In the genomic region with DNA sequence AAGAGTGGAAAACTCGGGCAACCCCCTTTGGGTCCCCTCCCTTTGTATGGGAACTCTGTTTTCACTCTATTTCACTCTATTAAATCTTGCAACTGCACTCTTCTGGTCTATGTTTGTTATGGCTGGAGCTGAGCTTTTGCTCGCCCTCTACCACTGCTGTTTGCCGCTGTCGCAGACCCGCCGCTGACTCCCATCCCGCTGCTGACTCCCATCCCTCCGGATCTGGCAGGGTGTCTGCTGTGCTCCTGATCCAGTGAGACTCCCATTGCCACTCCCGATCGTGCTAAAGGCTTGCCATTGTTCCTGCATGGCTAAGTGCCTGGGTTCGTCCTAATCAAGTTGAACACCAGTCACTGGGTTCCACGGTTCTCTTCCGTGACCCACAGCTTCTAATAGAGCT, we compare ENCODE assay signal across 7 cellular contexts. TPM values are rescaled to one million over a fixed set of nuclear protein-coding genes. Genes with fewer than 3 reads are reported as not detected.
DNase-seq lines count a peak whose midpoint lies in the region; ATAC-seq and TF ChIP-seq lines count a peak whose summit lies in the region.
"Not testable (repeated sequence)": the region's sequence is repeated elsewhere in the genome, so short reads cannot be mapped to it uniquely, and the experiment has no call there.

No MANE protein-coding gene starts in this region.

- not testable (repeated sequence) for H4K20me1 ChIP-seq in BLaER1 treated with 17β-estradiol and CSF1 and Interleukin-3, amounts not matched to agents 10 nM and 100 nM; GM23338 (replicated peaks; ENCODE audit: insufficient read depth)

- ATAC-seq in GM23338; activated naive CD8-positive, alpha-beta T cell treated with anti-CD3 and anti-CD28 coated beads, Interleukin-2, amount 10 ng/mL, durations not matched to agents 7 days and 5 days (ENCODE audit: low read depth): not testable (repeated sequence)

- H3K4me1 Mint-ChIP-seq in GM23338 (peaks cover 17% of the 10 kb centered on the region), neural crest cell (peaks cover 18% of the 10 kb centered on the region)
- peaks cover 32% of the 10 kb centered on the region for H3K4me1 Mint-ChIP-seq in activated CD4-positive, alpha-beta memory T cell treated with anti-CD3 and anti-CD28 coated beads, Interleukin-2, amount 10 ng/mL, durations not matched to agents 7 days and 5 days
- H3K4me1 Mint-ChIP-seq in activated naive CD8-positive, alpha-beta T cell treated with anti-CD3 and anti-CD28 coated beads, Interleukin-2, amount 10 ng/mL, durations not matched to agents 7 days and 5 days, result peaks cover 25% of the 10 kb centered on the region
- not testable (repeated sequence) for H3K4me1 Mint-ChIP-seq in glutamatergic neuron (ENCODE audit: low read depth, unreplicated experiment)

- not testable (repeated sequence) for H2AFZ ChIP-seq in GM23338

- H3K4me1 ChIP-seq in BLaER1 treated with 17β-estradiol and CSF1 and Interleukin-3, amounts not matched to agents 10 nM and 100 nM, result peaks cover 19 to 58% (median 37%) of the 10 kb centered on the region in 10 experiments
- not testable (repeated sequence) for H3K4me1 ChIP-seq in GM23338 (ENCODE audit: insufficient read depth)

- not testable (repeated sequence) for H3K9ac ChIP-seq in BLaER1 treated with 17β-estradiol and CSF1 and Interleukin-3, amounts not matched to agents 10 nM and 100 nM

- not testable (repeated sequence) for H3K9me3 Mint-ChIP-seq in GM23338; activated CD4-positive, alpha-beta memory T cell treated with anti-CD3 and anti-CD28 coated beads, Interleukin-2, amount 10 ng/mL, durations not matched to agents 7 days and 5 days; activated naive CD8-positive, alpha-beta T cell treated with anti-CD3 and anti-CD28 coated beads, Interleukin-2, amount 10 ng/mL, durations not matched to agents 7 days and 5 days; glutamatergic neuron (ENCODE audit: unreplicated experiment); neural crest cell

- H3K27ac Mint-ChIP-seq in GM23338; activated CD4-positive, alpha-beta memory T cell treated with anti-CD3 and anti-CD28 coated beads, Interleukin-2, amount 10 ng/mL, durations not matched to agents 7 days and 5 days; neural crest cell (ENCODE audit: unreplicated experiment): not testable (repeated sequence)
- H3K27ac Mint-ChIP-seq in activated naive CD8-positive, alpha-beta T cell treated with anti-CD3 and anti-CD28 coated beads, Interleukin-2, amount 10 ng/mL, durations not matched to agents 7 days and 5 days, result peak overlapping the region; percentile 65
- peak overlapping the region; percentile 1 for H3K27ac Mint-ChIP-seq in glutamatergic neuron (ENCODE audit: unreplicated experiment)

- not testable (repeated sequence) for TF ChIP-seq CTCF in GM23338 (conservative IDR thresholded peaks at IDR 0.05; ENCODE audit: low read depth in 2 of 2); RWPE1 (conservative IDR thresholded peaks at IDR 0.05; ENCODE audit: low read depth); glutamatergic neuron (IDR thresholded peaks at IDR 0.05; ENCODE audit: partially characterized antibody, unreplicated experiment); neural crest cell (conservative IDR thresholded peaks at IDR 0.05)

- H3K4me3 Mint-ChIP-seq in GM23338; activated naive CD8-positive, alpha-beta T cell treated with anti-CD3 and anti-CD28 coated beads, Interleukin-2, amount 10 ng/mL, durations not matched to agents 7 days and 5 days; glutamatergic neuron (ENCODE audit: unreplicated experiment): not testable (repeated sequence)
- H3K4me3 Mint-ChIP-seq in activated CD4-positive, alpha-beta memory T cell treated with anti-CD3 and anti-CD28 coated beads, Interleukin-2, amount 10 ng/mL, durations not matched to agents 7 days and 5 days, result peak overlapping the region; percentile 2
- peak overlapping the region; percentile 74 for H3K4me3 Mint-ChIP-seq in neural crest cell

- peaks cover 16% of the 10 kb centered on the region for H3K36me3 Mint-ChIP-seq in GM23338 (ENCODE audit: low read depth)
- peaks cover 29% of the 10 kb centered on the region for H3K36me3 Mint-ChIP-seq in activated CD4-positive, alpha-beta memory T cell treated with anti-CD3 and anti-CD28 coated beads, Interleukin-2, amount 10 ng/mL, durations not matched to agents 7 days and 5 days (ENCODE audit: low read depth)
- H3K36me3 Mint-ChIP-seq in activated naive CD8-positive, alpha-beta T cell treated with anti-CD3 and anti-CD28 coated beads, Interleukin-2, amount 10 ng/mL, durations not matched to agents 7 days and 5 days, result peaks cover 18% of the 10 kb centered on the region
- not testable (repeated sequence) for H3K36me3 Mint-ChIP-seq in glutamatergic neuron (ENCODE audit: unreplicated experiment); neural crest cell (ENCODE audit: low read depth)

- H3K9me2 ChIP-seq in GM23338 (ENCODE audit: insufficient read depth), result not testable (repeated sequence)

- POLR2A ChIA-PET in RWPE1 (lab: Yijun Ruan, JAX; ENCODE audit: low non-redundant PET); activated naive CD8-positive, alpha-beta T cell treated with anti-CD3 and anti-CD28 coated beads, Interleukin-2, amount 10 ng/mL, durations not matched to agents 7 days and 5 days (lab: Charles Lee): not testable (repeated sequence)
- POLR2A ChIA-PET in activated CD4-positive, alpha-beta memory T cell treated with anti-CD3 and anti-CD28 coated beads, Interleukin-2, amount 10 ng/mL, durations not matched to agents 7 days and 5 days (lab: Charles Lee), result interaction anchor here (4.1 kb wide), 1 partner anchor 43 kb away, joined by 21 read pairs; a partner anchor contains a TSS

- not testable (repeated sequence) for DNase-seq in GM23338 (ENCODE audit: low spot score); RWPE1 (ENCODE audit: low spot score); activated CD4-positive, alpha-beta memory T cell treated with anti-CD3 and anti-CD28 coated beads, Interleukin-2, amount 10 ng/mL, durations not matched to agents 7 days and 5 days; activated naive CD8-positive, alpha-beta T cell treated with anti-CD3 and anti-CD28 coated beads, Interleukin-2, amount 10 ng/mL, durations not matched to agents 7 days and 5 days; glutamatergic neuron; neural crest cell (ENCODE audit: low read depth, low spot score)

- H3K27me3 ChIP-seq in BLaER1 treated with 17β-estradiol and CSF1 and Interleukin-3, amounts not matched to agents 10 nM and 100 nM; GM23338 (ENCODE audit: insufficient read depth): not testable (repeated sequence)

- peak overlapping the region in 1 of 10 experiments; percentile 74; a peak in 1 of 20 replicates for H3K4me3 ChIP-seq in BLaER1 treated with 17β-estradiol and CSF1 and Interleukin-3, amounts not matched to agents 10 nM and 100 nM
- H3K4me3 ChIP-seq in GM23338, result not testable (repeated sequence)

- H3K79me2 ChIP-seq in GM23338 (replicated peaks; ENCODE audit: insufficient read depth), result peaks cover 47% of the 10 kb centered on the region

- H3K4me2 ChIP-seq in BLaER1 treated with 17β-estradiol and CSF1 and Interleukin-3, amounts not matched to agents 10 nM and 100 nM, result peak overlapping the region in 10 of 11 experiments; percentile 82 to 96 (median 88); a peak in 15 of 22 replicates
- H3K4me2 ChIP-seq in GM23338, result not testable (repeated sequence)

- H3K9me3 ChIP-seq in BLaER1 treated with 17β-estradiol and CSF1 and Interleukin-3, amounts not matched to agents 10 nM and 100 nM (replicated peaks in 1 of 11), result peaks cover 0 to 13% (median 0%) of the 10 kb centered on the region in 11 experiments; a peak in 7 of 22 replicates

- peaks cover 11% of the 10 kb centered on the region for H3F3A ChIP-seq in GM23338 (replicated peaks; ENCODE audit: low read depth)

- not testable (repeated sequence) for H3K27me3 Mint-ChIP-seq in GM23338 (ENCODE audit: insufficient read depth, low read depth, poor library complexity); activated CD4-positive, alpha-beta memory T cell treated with anti-CD3 and anti-CD28 coated beads, Interleukin-2, amount 10 ng/mL, durations not matched to agents 7 days and 5 days; activated naive CD8-positive, alpha-beta T cell treated with anti-CD3 and anti-CD28 coated beads, Interleukin-2, amount 10 ng/mL, durations not matched to agents 7 days and 5 days; glutamatergic neuron (ENCODE audit: unreplicated experiment); neural crest cell (ENCODE audit: low read depth)

- H3K36me3 ChIP-seq in BLaER1 treated with 17β-estradiol and CSF1 and Interleukin-3, amounts not matched to agents 10 nM and 100 nM, result peaks cover 11 to 48% (median 36%) of the 10 kb centered on the region in 11 experiments
- H3K36me3 ChIP-seq in GM23338 (ENCODE audit: insufficient read depth), result not testable (repeated sequence)

- peak overlapping the region in 7 of 11 experiments; percentile 85 to 97 (median 94); a peak in 7 of 22 replicates for H3K27ac ChIP-seq in BLaER1 treated with 17β-estradiol and CSF1 and Interleukin-3, amounts not matched to agents 10 nM and 100 nM
- 0 out of 2 replicates have a peak overlapping the region, but pooled peaks have one; percentile 51 for H3K27ac ChIP-seq in GM23338 (ENCODE audit: low read depth)
- H3K27ac ChIP-seq in RWPE1, result peak overlapping the region; percentile 99; the same call in 1 of the 2 replicates

- CTCF ChIA-PET in RWPE1 (lab: Yijun Ruan, JAX), result not testable (repeated sequence)
- CTCF ChIA-PET in activated CD4-positive, alpha-beta memory T cell treated with anti-CD3 and anti-CD28 coated beads, Interleukin-2, amount 10 ng/mL, durations not matched to agents 7 days and 5 days (lab: Charles Lee), result interaction anchor here (2.0 kb wide), 1 partner anchor 11 kb away, joined by 5 read pairs; no protein-coding TSS in a partner anchor

RNA-seq across cellular contexts. Expression of a gene that starts 2.4 kb away (rescaled TPM):
- 35.9 and 38.8 TPM in 2 replicates for total RNA-seq in GM23338 (2014; rRNA removed; shearing (Covaris generic))
- polyA plus RNA-seq in GM23338 (2016; fragmentation: Nextera tagmentation; extraction: Ambion mirVana), result 7.6 and 11.5 TPM in 2 replicates
- total RNA-seq in activated CD4-positive, alpha-beta memory T cell treated with anti-CD3 and anti-CD28 coated beads, Interleukin-2, amount 10 ng/mL, durations not matched to agents 7 days and 5 days, result 10 to 100 TPM; 47.0 to 54.4 TPM
- 10 to 100 TPM; 35.4 to 44.5 TPM for total RNA-seq in activated naive CD8-positive, alpha-beta T cell treated with anti-CD3 and anti-CD28 coated beads, Interleukin-2, amount 10 ng/mL, durations not matched to agents 7 days and 5 days
- total RNA-seq in glutamatergic neuron (ENCODE audit: unreplicated experiment) (9.8 TPM), neural crest cell (30.3 and 32.1 TPM in 2 replicates)

RNA-seq across cellular contexts. Expression of a gene that starts 29.0 kb away (rescaled TPM):
- total RNA-seq in GM23338 (2014; rRNA removed; shearing (Covaris generic)), result 6.1 and 8.5 TPM in 2 replicates
- polyA plus RNA-seq in GM23338 (2016; fragmentation: Nextera tagmentation; extraction: Ambion mirVana), result 1.4 and 1.7 TPM in 2 replicates
- 1 to 10 TPM; 6.9 to 7.6 TPM for total RNA-seq in activated CD4-positive, alpha-beta memory T cell treated with anti-CD3 and anti-CD28 coated beads, Interleukin-2, amount 10 ng/mL, durations not matched to agents 7 days and 5 days
- total RNA-seq in activated naive CD8-positive, alpha-beta T cell treated with anti-CD3 and anti-CD28 coated beads, Interleukin-2, amount 10 ng/mL, durations not matched to agents 7 days and 5 days, result 10 to 100 TPM; 11.0 to 11.7 TPM
- total RNA-seq in glutamatergic neuron (ENCODE audit: unreplicated experiment), result 10.0 TPM
- 1.6 and 2.2 TPM in 2 replicates for total RNA-seq in neural crest cell

RNA-seq across cellular contexts. Expression of a gene that starts 44.5 kb away (rescaled TPM):
- total RNA-seq in GM23338 (2014; rRNA removed; shearing (Covaris generic)), result 87.5 and 109 TPM in 2 replicates
- polyA plus RNA-seq in GM23338 (2016; fragmentation: Nextera tagmentation; extraction: Ambion mirVana), result 24.5 and 44.0 TPM in 2 replicates
- 10 to 100 TPM; 11.1 to 11.5 TPM for total RNA-seq in activated CD4-positive, alpha-beta memory T cell treated with anti-CD3 and anti-CD28 coated beads, Interleukin-2, amount 10 ng/mL, durations not matched to agents 7 days and 5 days
- total RNA-seq in activated naive CD8-positive, alpha-beta T cell treated with anti-CD3 and anti-CD28 coated beads, Interleukin-2, amount 10 ng/mL, durations not matched to agents 7 days and 5 days, result 10 to 100 TPM; 15.3 to 16.7 TPM
- total RNA-seq in glutamatergic neuron (ENCODE audit: unreplicated experiment) (15.9 TPM), neural crest cell (8.6 and 8.8 TPM in 2 replicates)
